Comparison of ENCODE assay signal across 1 cellular context in the genomic region with DNA sequence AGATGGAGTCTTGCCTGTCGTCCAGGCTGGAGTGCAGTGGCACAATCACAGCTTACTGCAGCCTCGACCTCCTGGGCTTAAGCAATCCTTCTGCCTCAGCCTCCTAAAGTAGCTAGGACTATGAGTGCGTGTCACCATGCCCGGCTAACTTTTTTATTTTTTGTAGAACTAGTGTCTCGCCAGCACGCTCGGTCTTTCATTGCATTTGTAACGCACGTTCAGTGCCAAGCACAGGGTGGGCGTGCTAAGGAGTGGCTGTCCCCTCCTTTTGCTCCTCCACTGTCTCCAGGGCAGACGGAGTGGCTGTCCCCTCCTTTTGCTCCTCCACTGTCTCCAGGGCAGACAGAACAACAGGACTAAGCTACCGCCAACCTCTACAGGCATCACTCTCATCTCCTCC.
TF ChIP-seq lines count a peak whose summit lies in the region.

No MANE protein-coding gene starts in this region.

TF ChIP-seq in GM12878, 131 proteins besides CTCF, POLR2A, EP300 and RAD21 (continued from another document):
- TF ChIP-seq SMC3 (IDR thresholded peaks at IDR 0.05; ENCODE audit: borderline replicate concordance, low read length) (no peak), ASH2L (IDR thresholded peaks at IDR 0.05; ENCODE audit: borderline replicate concordance, low read depth) (no peak), ZNF207 (IDR thresholded peaks at IDR 0.05; ENCODE audit: borderline replicate concordance) (no peak), GATAD2B (conservative IDR thresholded peaks at IDR 0.05; ENCODE audit: low read depth) (no peak), SMARCA5 (IDR thresholded peaks at IDR 0.05) (no peak), SRF (IDR thresholded peaks at IDR 0.05; ENCODE audit: low read depth in 2 of 2, low read length in 2 of 2) (no peak)
- TF ChIP-seq, protein P1, sequence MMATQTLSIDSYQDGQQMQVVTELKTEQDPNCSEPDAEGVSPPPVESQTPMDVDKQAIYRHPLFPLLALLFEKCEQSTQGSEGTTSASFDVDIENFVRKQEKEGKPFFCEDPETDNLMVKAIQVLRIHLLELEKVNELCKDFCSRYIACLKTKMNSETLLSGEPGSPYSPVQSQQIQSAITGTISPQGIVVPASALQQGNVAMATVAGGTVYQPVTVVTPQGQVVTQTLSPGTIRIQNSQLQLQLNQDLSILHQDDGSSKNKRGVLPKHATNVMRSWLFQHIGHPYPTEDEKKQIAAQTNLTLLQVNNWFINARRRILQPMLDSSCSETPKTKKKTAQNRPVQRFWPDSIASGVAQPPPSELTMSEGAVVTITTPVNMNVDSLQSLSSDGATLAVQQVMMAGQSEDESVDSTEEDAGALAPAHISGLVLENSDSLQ (IDR thresholded peaks at IDR 0.05), result no peak
